Comparison of ENCODE assay signal across 16 cellular contexts in genomic region chr5:131974622-131974955, GRCh38. TPM values are rescaled to one million over a fixed set of nuclear protein-coding genes. Genes with fewer than 3 reads are reported as not detected.
DNase-seq lines count a peak whose midpoint lies in the region; ATAC-seq, FAIRE-seq and TF ChIP-seq lines count a peak whose summit lies in the region.
"Had no signal": no experiment of that assay in that cellular context is flagged by ENCODE, and none has a peak within 500 bp of the region (broad histone marks: within the 10 kb centered on the region; RNA-seq: fewer than 3 reads in every experiment).

No MANE protein-coding gene starts in this region.

- H3K27ac ChIP-seq in aorta (ENCODE audit: low read depth in 1 of 2, low read length in 2 of 2): no peak overlapping the region
- H3K27ac ChIP-seq: foreskin keratinocyte, PC-9 had no signal

- H3K4me3 ChIP-seq in mononuclear cell (ENCODE audit: low read length) (peak overlapping the region; percentile 2), aorta (ENCODE audit: low read length in 2 of 2) (no peak overlapping the region)
- H3K4me3 ChIP-seq: MG63, PC-9, tibial nerve had no signal

- 84 to 85% methylated on average over 5 of the region's 5 CpGs for WGBS in aorta, 2 donors

- intact Hi-C loops in cardiac septum (cut with DNase I) (no loop called here), Right ventricle myocardium inferior (cut with DNase I) (no loop called here), aorta (cut with DNase I) (no loop called here)

- no peaks in the 10 kb centered on the region for H3K36me3 ChIP-seq in aorta (ENCODE audit: control insufficient read depth in 1 of 2, insufficient read depth in 2 of 2, low read length in 1 of 2)
- H3K36me3 ChIP-seq: MG63, tibial nerve had no signal

- no peak for FAIRE-seq in H54 (lab: Jason Lieb, UNC)
- FAIRE-seq: D721Med had no signal

- ATAC-seq in Right ventricle myocardium inferior (no peak), aorta (ENCODE audit: low FRiP score) (peak; percentile 8), GM21367 (IDR thresholded peaks at IDR 0.05; ENCODE audit: unreplicated experiment) (no peak)
- ATAC-seq: foreskin keratinocyte had no signal

- H3K27me3 ChIP-seq in mononuclear cell (ENCODE audit: insufficient read depth, low read length): no peaks in the 10 kb centered on the region
- no peaks in the 10 kb centered on the region for H3K27me3 ChIP-seq in aorta (ENCODE audit: control insufficient read depth in 1 of 2, insufficient read depth in 2 of 2, low read length in 1 of 2)
- H3K27me3 ChIP-seq: tibial nerve had no signal

- H3K9me3 ChIP-seq in mononuclear cell (ENCODE audit: low read depth, low read length) (no peaks in the 10 kb centered on the region), aorta (ENCODE audit: control insufficient read depth, low read length) (no peaks in the 10 kb centered on the region)
- H3K9me3 ChIP-seq: MG63, tibial nerve had no signal

- peaks cover 16% of the 10 kb centered on the region for H3K4me1 ChIP-seq in mononuclear cell (ENCODE audit: insufficient read depth, low read length)
- no peaks in the 10 kb centered on the region for H3K4me1 ChIP-seq in aorta (ENCODE audit: control insufficient read depth in 1 of 2, insufficient read depth in 2 of 2, low read length in 2 of 2)
- H3K4me1 ChIP-seq: foreskin keratinocyte, tibial nerve had no signal

- no peak for TF ChIP-seq POLR2A in H54 (IDR thresholded peaks at IDR 0.05; ENCODE audit: low read depth, low read length)

- DNase-seq in cardiac septum (ENCODE audit: low spot score): peak; percentile 31
- DNase-seq in Right ventricle myocardium inferior (ENCODE audit: missing footprints): no peak
- peak; percentile 39 to 41 for DNase-seq in activated T-cell treated with anti-CD3 and anti-CD28 coated beads, Interleukin-2, amount 50 U/mL, for 48 hours
- DNase-seq in aorta: no peak
- DNase-seq in H54 (ENCODE audit: insufficient read length, low spot score): no peak
- no peak for DNase-seq in NOMO-1 treated with dmso at 0.1 percent for 144 hours (lab: John Stamatoyannopoulos, UW; ENCODE audit: unreplicated experiment)
- DNase-seq: foreskin keratinocyte, MG63, NCI-H187 treated with DMSO at 0.1 percent for 48 hours, PC-9 had no signal

RNA-seq across cellular contexts. Expression of gene MEIKIN, which starts 29.1 kb away (rescaled TPM):
- not detected for total RNA-seq in cardiac septum
- not detected for total RNA-seq in Right ventricle myocardium inferior
- 1.0 TPM for total RNA-seq in mononuclear cell
- 1 to 10 TPM; 1.2 to 3.4 TPM for total RNA-seq in aorta
- not detected for polyA plus RNA-seq in aorta
- total RNA-seq: foreskin keratinocyte, HT1080, PC-9, tibial nerve had no signal
- polyA plus RNA-seq: foreskin keratinocyte, liver had no signal

RNA-seq across cellular contexts. Expression of gene ACSL6, which starts 36.9 kb away (rescaled TPM):
- total RNA-seq in cardiac septum (4.5 TPM), Right ventricle myocardium inferior (3.4 TPM), mononuclear cell (24.8 TPM), aorta (1 to 10 TPM in 1 of 2 donors, under 1 TPM in 1; 0.42 to 2.3 TPM)
- under 1 TPM; 0.03 to 0.13 TPM for polyA plus RNA-seq in aorta
- total RNA-seq: PC-9 had no signal

Comparison
In these comparisons a context has a peak if more than half of its experiments do, and no peak if none do; other contexts are left out.
1. DNase-seq: peak in cardiac septum (single experiment) and activated T-cell treated with anti-CD3 and anti-CD28 coated beads, Interleukin-2, amount 50 U/mL, for 48 hours (2 of 2); none in Right ventricle myocardium inferior (single experiment), aorta (0 of 2), H54 (single experiment) and NOMO-1 treated with dmso at 0.1 percent for 144 hours (single experiment).